In the genomic region with DNA sequence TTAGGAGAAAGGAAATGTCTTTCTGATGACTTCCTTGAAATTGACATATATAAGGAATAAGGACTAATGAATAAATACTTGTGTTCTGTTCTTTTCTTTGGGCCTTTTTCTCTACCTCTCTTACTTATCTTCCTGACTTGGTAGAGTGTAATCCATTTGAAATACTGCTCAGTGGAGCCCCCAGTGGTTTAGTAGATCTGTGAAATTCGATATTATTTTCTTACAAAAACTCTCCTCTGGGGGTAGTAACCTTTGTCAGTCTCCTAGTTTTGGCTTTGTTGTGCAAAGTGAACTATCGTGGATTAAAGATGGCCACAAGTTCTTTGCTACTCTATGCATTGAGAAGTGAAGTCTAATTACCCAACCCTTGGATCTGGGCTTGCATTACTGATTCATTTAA, we compare ENCODE assay signal across 17 cellular contexts. TPM values are rescaled to one million over a fixed set of nuclear protein-coding genes. Genes with fewer than 3 reads are reported as not detected.
A peak's percentile ranks its signal among the peaks of the same experiment; 100 is the strongest.
DNase-seq lines count a peak whose midpoint lies in the region; ATAC-seq and TF ChIP-seq lines count a peak whose summit lies in the region.
"Had no signal": no experiment of that assay in that cellular context is flagged by ENCODE, and none has a peak within 500 bp of the region (broad histone marks: within the 10 kb centered on the region; RNA-seq: fewer than 3 reads in every experiment).

No MANE protein-coding gene starts in this region.

- in situ Hi-C loops in KBM-7 (cut with MboI; ENCODE audit: low pct_unique_long_range_greater_than_20kb, low sequenced_read_pairs) = no loop called here

- H3K9me3 Mint-ChIP-seq in activated CD8-positive, alpha-beta T cell treated with anti-CD3 and anti-CD28 coated beads for 36 hours = peaks cover 6% of the 10 kb centered on the region
- peaks cover 13% of the 10 kb centered on the region for H3K9me3 Mint-ChIP-seq in activated CD8-positive, alpha-beta T cell treated with anti-CD3 and anti-CD28 coated beads, Interleukin-2, amount 10 ng/mL, durations not matched to agents 7 days and 5 days (ENCODE audit: insufficient read depth)
- H3K9me3 Mint-ChIP-seq in chondrocyte (ENCODE audit: low read depth) = peaks cover 11% of the 10 kb centered on the region
- H3K9me3 Mint-ChIP-seq in type B pancreatic cell = no peaks in the 10 kb centered on the region

- DNase-seq in activated CD8-positive, alpha-beta T cell treated with anti-CD3 and anti-CD28 coated beads for 36 hours = peak; percentile 17
- DNase-seq in activated CD8-positive, alpha-beta T cell treated with anti-CD3 and anti-CD28 coated beads, Interleukin-2, amount 10 ng/mL, durations not matched to agents 7 days and 5 days = no peak
- DNase-seq in KBM-7 = peak; percentile 30
- no peak for DNase-seq in chondrocyte (ENCODE audit: low spot score)
- no peak for DNase-seq in type B pancreatic cell (ENCODE audit: extremely low spot score, unreplicated experiment)
- no peak for DNase-seq in HPDE6-E6E7 (ENCODE audit: extremely low spot score)
- DNase-seq in WERI-Rb-1 = no peak
- DNase-seq: activated T-cell treated with anti-CD3 and anti-CD28 coated beads for 4 hours, dorsolateral prefrontal cortex, mammary epithelial cell, NCI-H2029, NCI-H524, nephron progenitor cell, T-helper 17 cell had no signal

- peaks cover 16% of the 10 kb centered on the region for H3K4me1 Mint-ChIP-seq in activated CD8-positive, alpha-beta T cell treated with anti-CD3 and anti-CD28 coated beads for 36 hours (ENCODE audit: low read depth)
- H3K4me1 Mint-ChIP-seq in activated CD8-positive, alpha-beta T cell treated with anti-CD3 and anti-CD28 coated beads, Interleukin-2, amount 10 ng/mL, durations not matched to agents 7 days and 5 days (ENCODE audit: low read depth) = peaks cover 25% of the 10 kb centered on the region
- H3K4me1 Mint-ChIP-seq in chondrocyte (ENCODE audit: low read depth) = no peaks in the 10 kb centered on the region
- no peaks in the 10 kb centered on the region for H3K4me1 Mint-ChIP-seq in type B pancreatic cell (ENCODE audit: unreplicated experiment)
- H3K4me1 Mint-ChIP-seq: nephron progenitor cell had no signal

- POLR2A ChIA-PET in activated CD8-positive, alpha-beta T cell treated with anti-CD3 and anti-CD28 coated beads for 36 hours (lab: Charles Lee) = no interaction called here
- POLR2A ChIA-PET in activated CD8-positive, alpha-beta T cell treated with anti-CD3 and anti-CD28 coated beads, Interleukin-2, amount 10 ng/mL, durations not matched to agents 7 days and 5 days (lab: Charles Lee) = interaction anchor here (0.8 kb wide), 1 partner anchor 50 kb away, joined by 3 read pairs; no protein-coding TSS in a partner anchor

- H3K27ac Mint-ChIP-seq in activated CD8-positive, alpha-beta T cell treated with anti-CD3 and anti-CD28 coated beads for 36 hours = no peak overlapping the region
- no peak overlapping the region for H3K27ac Mint-ChIP-seq in activated CD8-positive, alpha-beta T cell treated with anti-CD3 and anti-CD28 coated beads, Interleukin-2, amount 10 ng/mL, durations not matched to agents 7 days and 5 days
- H3K27ac Mint-ChIP-seq in chondrocyte (ENCODE audit: unreplicated experiment) = no peak overlapping the region
- H3K27ac Mint-ChIP-seq in type B pancreatic cell = no peak overlapping the region
- H3K27ac Mint-ChIP-seq: activated naive CD8-positive, alpha-beta T cell; nephron progenitor cell; T-helper 17 cell had no signal

- no peak overlapping the region for H3K4me3 ChIP-seq in WERI-Rb-1 (ENCODE audit: low read depth, low read length)
- H3K4me3 ChIP-seq: dorsolateral prefrontal cortex had no signal

- H3K4me3 Mint-ChIP-seq in activated CD8-positive, alpha-beta T cell treated with anti-CD3 and anti-CD28 coated beads for 36 hours = no peak overlapping the region
- no peak overlapping the region for H3K4me3 Mint-ChIP-seq in activated CD8-positive, alpha-beta T cell treated with anti-CD3 and anti-CD28 coated beads, Interleukin-2, amount 10 ng/mL, durations not matched to agents 7 days and 5 days
- no peak overlapping the region for H3K4me3 Mint-ChIP-seq in chondrocyte (ENCODE audit: unreplicated experiment)
- H3K4me3 Mint-ChIP-seq in type B pancreatic cell = no peak overlapping the region
- H3K4me3 Mint-ChIP-seq: activated naive CD8-positive, alpha-beta T cell; nephron progenitor cell; T-helper 17 cell had no signal

- intact Hi-C loops in activated CD8-positive, alpha-beta T cell treated with anti-CD3 and anti-CD28 coated beads for 36 hours (cut with micrococcal nuclease) = loop anchor here (5.0 kb wide), 1 partner anchor 49 kb away; the partner anchor contains the start of gene DUSP10

- TF ChIP-seq CTCF in activated CD8-positive, alpha-beta T cell treated with anti-CD3 and anti-CD28 coated beads for 36 hours (IDR thresholded peaks at IDR 0.05) = peak; percentile 57
- TF ChIP-seq CTCF in chondrocyte (IDR thresholded peaks at IDR 0.05) (peak; percentile 34), type B pancreatic cell (conservative IDR thresholded peaks at IDR 0.05) (peak; percentile 33), WERI-Rb-1 (IDR thresholded peaks at IDR 0.05; ENCODE audit: low read depth, low read length) (no peak)

- H3K9me3 ChIP-seq in WERI-Rb-1 (ENCODE audit: severe bottlenecking) = no peaks in the 10 kb centered on the region

- CTCF ChIA-PET in activated CD8-positive, alpha-beta T cell treated with anti-CD3 and anti-CD28 coated beads for 36 hours (lab: Charles Lee) = interaction anchor here (1.1 kb wide), 1 partner anchor 41 kb away, joined by 3 read pairs; no protein-coding TSS in a partner anchor
- CTCF ChIA-PET in activated CD8-positive, alpha-beta T cell treated with anti-CD3 and anti-CD28 coated beads, Interleukin-2, amount 10 ng/mL, durations not matched to agents 7 days and 5 days (lab: Charles Lee) = interaction anchor here (0.9 to 1.0 kb wide), 2 partner anchors 15 to 18 kb away, joined by 3 to 5 read pairs; no protein-coding TSS in a partner anchor

- ATAC-seq in activated CD8-positive, alpha-beta T cell treated with anti-CD3 and anti-CD28 coated beads for 36 hours = peak; percentile 42
- no peak for ATAC-seq in activated CD8-positive, alpha-beta T cell treated with anti-CD3 and anti-CD28 coated beads, Interleukin-2, amount 10 ng/mL, durations not matched to agents 7 days and 5 days
- no peak for ATAC-seq in HG03045 (IDR thresholded peaks at IDR 0.05; ENCODE audit: unreplicated experiment)
- ATAC-seq: T-helper 17 cell had no signal

- H3K27ac ChIP-seq in WERI-Rb-1 = no peak overlapping the region
- H3K27ac ChIP-seq: dorsolateral prefrontal cortex, HL-60 had no signal

- no peaks in the 10 kb centered on the region for H3K36me3 Mint-ChIP-seq in activated CD8-positive, alpha-beta T cell treated with anti-CD3 and anti-CD28 coated beads for 36 hours (ENCODE audit: low read depth)
- H3K36me3 Mint-ChIP-seq in activated CD8-positive, alpha-beta T cell treated with anti-CD3 and anti-CD28 coated beads, Interleukin-2, amount 10 ng/mL, durations not matched to agents 7 days and 5 days (ENCODE audit: low read depth) = peaks cover 18% of the 10 kb centered on the region
- no peaks in the 10 kb centered on the region for H3K36me3 Mint-ChIP-seq in chondrocyte (ENCODE audit: low read depth)
- no peaks in the 10 kb centered on the region for H3K36me3 Mint-ChIP-seq in type B pancreatic cell

- H3K36me3 ChIP-seq in WERI-Rb-1 = no peaks in the 10 kb centered on the region

- no peaks in the 10 kb centered on the region for H3K27me3 Mint-ChIP-seq in activated CD8-positive, alpha-beta T cell treated with anti-CD3 and anti-CD28 coated beads for 36 hours
- H3K27me3 Mint-ChIP-seq in activated CD8-positive, alpha-beta T cell treated with anti-CD3 and anti-CD28 coated beads, Interleukin-2, amount 10 ng/mL, durations not matched to agents 7 days and 5 days (ENCODE audit: low read depth) = no peaks in the 10 kb centered on the region
- H3K27me3 Mint-ChIP-seq in chondrocyte (ENCODE audit: low read depth) (no peaks in the 10 kb centered on the region), type B pancreatic cell (no peaks in the 10 kb centered on the region)
- H3K27me3 Mint-ChIP-seq: activated naive CD8-positive, alpha-beta T cell; T-helper 17 cell had no signal

- no peaks in the 10 kb centered on the region for H3K27me3 ChIP-seq in WERI-Rb-1 (ENCODE audit: insufficient read depth, low read depth, severe bottlenecking)
- H3K27me3 ChIP-seq: dorsolateral prefrontal cortex had no signal

RNA-seq across cellular contexts. Expression of gene DUSP10, which starts 48.8 kb away (rescaled TPM):
- 10 to 100 TPM; 10.8 to 12.9 TPM for total RNA-seq in activated CD8-positive, alpha-beta T cell treated with anti-CD3 and anti-CD28 coated beads for 36 hours
- total RNA-seq in activated CD8-positive, alpha-beta T cell treated with anti-CD3 and anti-CD28 coated beads, Interleukin-2, amount 10 ng/mL, durations not matched to agents 7 days and 5 days = 10 to 100 TPM; 12.1 to 13.0 TPM
- total RNA-seq in chondrocyte (1.4 to 4.1 TPM (median 3.6 TPM) in 3 replicates), type B pancreatic cell (ENCODE audit: low replicate concordance) (19.6 and 29.4 TPM in 2 replicates)

Comparison
In these comparisons a context has a peak if more than half of its experiments do, and no peak if none do; other contexts are left out.
1. DNase-seq: peak in activated CD8-positive, alpha-beta T cell treated with anti-CD3 and anti-CD28 coated beads for 36 hours (single experiment) and KBM-7 (single experiment); none in activated CD8-positive, alpha-beta T cell treated with anti-CD3 and anti-CD28 coated beads, Interleukin-2, amount 10 ng/mL, durations not matched to agents 7 days and 5 days (single experiment), chondrocyte (single experiment), type B pancreatic cell (single experiment), HPDE6-E6E7 (single experiment) and WERI-Rb-1 (single experiment).